36 cellular contexts compared by ENCODE assay signal in genomic region chr19:35990771-35991730, GRCh38. TPM values are rescaled to one million over a fixed set of nuclear protein-coding genes. Genes with fewer than 3 reads are reported as not detected.
"Had no signal": no experiment of that assay in that cellular context is flagged by ENCODE, and none has a peak within 500 bp of the region (broad histone marks: within the 10 kb centered on the region; RNA-seq: fewer than 3 reads in every experiment).

No MANE protein-coding gene starts in this region.

- DNase-seq: activated CD4-positive, alpha-beta memory T cell treated with anti-CD3 and anti-CD28 coated beads, Interleukin-2, amount 10 ng/mL, durations not matched to agents 7 days and 5 days; activated CD4-positive, alpha-beta T cell treated with anti-CD3 and anti-CD28 coated beads for 1 hour; activated CD4-positive, alpha-beta T cell treated with anti-CD3 and anti-CD28 coated beads for 48 hours; activated CD4-positive, CD25-positive, alpha-beta regulatory T cell; activated CD8-positive, alpha-beta memory T cell treated with anti-CD3 and anti-CD28 coated beads for 24 hours; activated CD8-positive, alpha-beta memory T cell treated with anti-CD3 and anti-CD28 coated beads, Interleukin-2, amount 10 ng/mL, durations not matched to agents 7 days and 5 days; activated CD8-positive, alpha-beta memory T cell treated with anti-CD3 and anti-CD28 coated beads, Interleukin-2, amount 50 U/mL, for 48 hours; activated gamma-delta T cell; activated naive CD4-positive, alpha-beta T cell treated with Interleukin-2 at 50 U/mL for 16 hours; activated naive CD8-positive, alpha-beta T cell treated with anti-CD3 and anti-CD28 coated beads, Interleukin-2, amount 10 ng/mL, durations not matched to agents 7 days and 5 days; activated T-cell treated with anti-CD3 and anti-CD28 coated beads, Interleukin-2, amount 50 U/mL, for 72 hours; amygdala; Kasumi-1; MM.1S; MV-4-11; NCI-H1092; NCI-H146; NCI-H187; NCI-H2029 treated with DMSO at 0.1 percent for 48 hours; NCI-H446; NCI-H510A treated with DMSO at 0.1 percent for 48 hours; RPMI8226; SIG-M5; SW 1271; T-helper 1 cell; T-helper 2 cell; T-helper 9 cell had no signal

- H3K9me3 Mint-ChIP-seq: activated CD4-positive, alpha-beta memory T cell treated with anti-CD3 and anti-CD28 coated beads, Interleukin-2, amount 10 ng/mL, durations not matched to agents 7 days and 5 days; activated naive CD4-positive, alpha-beta T cell treated with anti-CD3 and anti-CD28 coated beads, Interleukin-2, amount 50 U/mL, for 24 hours; activated naive CD8-positive, alpha-beta T cell treated with anti-CD3 and anti-CD28 coated beads, Interleukin-2, amount 10 ng/mL, durations not matched to agents 7 days and 5 days; activated T-helper 2 cell treated with anti-CD3 and anti-CD28 coated beads, Interferon-gamma antibody, Interleukin-2, Interleukin-4, amounts not matched to agents 10 μg/mL and 5 μg/mL and 100 μg/mL, durations not matched to agents 14 hours and 24 hours and 36 hours; central memory CD8-positive, alpha-beta T cell had no signal

- H3K27me3 ChIP-seq: ascending aorta had no signal

- H3K36me3 ChIP-seq: ascending aorta, cardiac muscle cell had no signal

- H3K27ac Mint-ChIP-seq: activated CD4-positive, alpha-beta memory T cell treated with anti-CD3 and anti-CD28 coated beads, Interleukin-2, amount 10 ng/mL, durations not matched to agents 7 days and 5 days; activated CD8-positive, alpha-beta memory T cell treated with anti-CD3 and anti-CD28 coated beads, Interleukin-2, amount 10 ng/mL, durations not matched to agents 7 days and 5 days; activated naive CD4-positive, alpha-beta T cell treated with anti-CD3 and anti-CD28 coated beads, Interleukin-2, amount 50 U/mL, for 24 hours; activated naive CD8-positive, alpha-beta T cell treated with anti-CD3 and anti-CD28 coated beads, Interleukin-2, amount 10 ng/mL, durations not matched to agents 7 days and 5 days; activated T-cell treated with anti-CD3 and anti-CD28 coated beads, Interleukin-2, amount 50 U/mL, for 72 hours; activated T-helper 2 cell treated with anti-CD3 and anti-CD28 coated beads, Interferon-gamma antibody, Interleukin-2, Interleukin-4, amounts not matched to agents 10 μg/mL and 5 μg/mL and 100 μg/mL, durations not matched to agents 14 hours and 24 hours and 36 hours had no signal

- ATAC-seq: activated CD8-positive, alpha-beta memory T cell treated with anti-CD3 and anti-CD28 coated beads, Interleukin-2, amount 10 ng/mL, durations not matched to agents 7 days and 5 days; activated T-cell treated with anti-CD3 and anti-CD28 coated beads, Interleukin-2, amount 50 U/mL, for 72 hours; Panc1; SK-N-SH treated with all-trans-retinoic acid at 6 μM for 48 hours had no signal

- H3K4me3 ChIP-seq: ascending aorta, cardiac muscle cell had no signal

- H3K36me3 Mint-ChIP-seq: activated naive CD4-positive, alpha-beta T cell treated with anti-CD3 and anti-CD28 coated beads, Interleukin-2, amount 50 U/mL, for 24 hours had no signal

- H3K9me3 ChIP-seq: ascending aorta had no signal

- H3K27ac ChIP-seq: ascending aorta, cardiac muscle cell, VCaP had no signal

- H3K4me3 Mint-ChIP-seq: activated CD4-positive, alpha-beta memory T cell treated with anti-CD3 and anti-CD28 coated beads, Interleukin-2, amount 10 ng/mL, durations not matched to agents 7 days and 5 days; activated CD8-positive, alpha-beta memory T cell treated with anti-CD3 and anti-CD28 coated beads, Interleukin-2, amount 10 ng/mL, durations not matched to agents 7 days and 5 days; activated naive CD4-positive, alpha-beta T cell treated with anti-CD3 and anti-CD28 coated beads, Interleukin-2, amount 50 U/mL, for 24 hours; activated naive CD8-positive, alpha-beta T cell treated with anti-CD3 and anti-CD28 coated beads, Interleukin-2, amount 10 ng/mL, durations not matched to agents 7 days and 5 days; activated T-cell treated with anti-CD3 and anti-CD28 coated beads, Interleukin-2, amount 50 U/mL, for 72 hours; central memory CD8-positive, alpha-beta T cell had no signal

RNA-seq across cellular contexts. Expression of gene SYNE4, which starts 17.6 kb away (rescaled TPM):
- total RNA-seq: ascending aorta, SK-MEL-5 had no signal
